21 cellular contexts compared by ENCODE assay signal in genomic region chr7:12643001-12643400, GRCh38. TPM values are rescaled to one million over a fixed set of nuclear protein-coding genes. Genes with fewer than 3 reads are reported as not detected.
A peak's percentile ranks its signal among the peaks of the same experiment; 100 is the strongest.
DNase-seq lines count a peak whose midpoint lies in the region; ATAC-seq, FAIRE-seq and TF ChIP-seq lines count a peak whose summit lies in the region.
"Had no signal": no experiment of that assay in that cellular context is flagged by ENCODE, and none has a peak within 500 bp of the region (broad histone marks: within the 10 kb centered on the region; RNA-seq: fewer than 3 reads in every experiment).

No MANE protein-coding gene starts in this region.

- H3K27ac ChIP-seq in astrocyte (ENCODE audit: low read depth, low read length), result no peak overlapping the region
- H3K27ac ChIP-seq: BLaER1 had no signal

- H3K36me3 Mint-ChIP-seq in astrocyte (ENCODE audit: low read depth, unreplicated experiment), result no peaks in the 10 kb centered on the region
- H3K36me3 Mint-ChIP-seq: CD8-positive, alpha-beta T cell had no signal

- H3K27ac Mint-ChIP-seq in astrocyte (ENCODE audit: unreplicated experiment), result no peak overlapping the region
- H3K27ac Mint-ChIP-seq: CD8-positive, alpha-beta T cell had no signal

- H3K9me3 ChIP-seq in astrocyte (ENCODE audit: insufficient read depth, low read depth, low read length), result no peaks in the 10 kb centered on the region
- H3K9me3 ChIP-seq: BLaER1, HAP-1 had no signal

- H3K9me3 Mint-ChIP-seq in astrocyte (ENCODE audit: unreplicated experiment), result peaks cover 3% of the 10 kb centered on the region
- H3K9me3 Mint-ChIP-seq: CD8-positive, alpha-beta T cell had no signal

- H3K4me1 Mint-ChIP-seq in astrocyte (ENCODE audit: low read depth, unreplicated experiment), result peaks cover 15% of the 10 kb centered on the region

- FAIRE-seq in astrocyte (lab: Jason Lieb, UNC), result no peak
- no peak for FAIRE-seq in GM12892 (lab: Jason Lieb, UNC)
- FAIRE-seq: D721Med, G401.6, GM12878 had no signal

- no peak for TF ChIP-seq POLR2A in GM12892 (IDR thresholded peaks at IDR 0.05; ENCODE audit: low read depth, low read length)

- H4K20me1 ChIP-seq in astrocyte (ENCODE audit: insufficient read depth, low read length), result no peaks in the 10 kb centered on the region
- H4K20me1 ChIP-seq: BLaER1 had no signal

- H3K79me2 ChIP-seq in astrocyte (ENCODE audit: insufficient read depth, low read length), result no peaks in the 10 kb centered on the region

- TF ChIP-seq CTCF in astrocyte (IDR thresholded peaks at IDR 0.05; ENCODE audit: insufficient read depth, low read depth, low read length), result no peak
- no peak for TF ChIP-seq CTCF in fibroblast of the aortic adventitia (IDR thresholded peaks at IDR 0.05; ENCODE audit: insufficient read depth, low read length)

- no peak for ATAC-seq in HG02981 (IDR thresholded peaks at IDR 0.05; ENCODE audit: unreplicated experiment)
- ATAC-seq in GM18517 (IDR thresholded peaks at IDR 0.05; ENCODE audit: unreplicated experiment), result no peak
- no peak for ATAC-seq in GM19395 (IDR thresholded peaks at IDR 0.05; ENCODE audit: unreplicated experiment)
- ATAC-seq: CD8-positive, alpha-beta T cell; PC-3 had no signal

- H3K36me3 ChIP-seq in astrocyte (ENCODE audit: insufficient read depth, low read length), result no peaks in the 10 kb centered on the region
- H3K36me3 ChIP-seq: BLaER1, HAP-1 had no signal

- DNase-seq in EL (peak; percentile 34), astrocyte (ENCODE audit: low read depth) (peak; percentile 54), fibroblast of the aortic adventitia (ENCODE audit: low read depth) (peak; percentile 20), GM12892 (ENCODE audit: insufficient read length) (no peak)
- DNase-seq: ACHN; CD8-positive, alpha-beta T cell; DMS79; KG1; NCI-H1436 treated with DMSO at 0.1 percent for 48 hours; NCI-H2081; NCI-H510A; NCI-H82; PC-3 had no signal

- H3K27me3 Mint-ChIP-seq in astrocyte (ENCODE audit: low read depth, unreplicated experiment), result no peaks in the 10 kb centered on the region

- H3K9ac ChIP-seq in astrocyte (ENCODE audit: low read length), result no peak overlapping the region
- H3K9ac ChIP-seq: BLaER1 had no signal

- H3K4me3 Mint-ChIP-seq in astrocyte (ENCODE audit: unreplicated experiment), result no peak overlapping the region
- H3K4me3 Mint-ChIP-seq: CD8-positive, alpha-beta T cell had no signal

- peaks cover 19% of the 10 kb centered on the region for H3K4me1 ChIP-seq in astrocyte (ENCODE audit: insufficient read depth, low read length)
- H3K4me1 ChIP-seq: BLaER1 had no signal

- peaks cover 2% of the 10 kb centered on the region for H3K27me3 ChIP-seq in astrocyte (ENCODE audit: insufficient read depth, low read length)
- H3K27me3 ChIP-seq: BLaER1 had no signal

- peak overlapping the region; percentile 9 for H3K4me2 ChIP-seq in astrocyte (ENCODE audit: low read length)
- H3K4me2 ChIP-seq: BLaER1 had no signal

- no peak overlapping the region for H2AFZ ChIP-seq in astrocyte (ENCODE audit: low read depth, low read length)

- H3K4me3 ChIP-seq in astrocyte (ENCODE audit: insufficient read depth, low read depth, low read length), result no peak overlapping the region
- H3K4me3 ChIP-seq in fibroblast of the aortic adventitia (ENCODE audit: low read depth, low read length), result no peak overlapping the region
- H3K4me3 ChIP-seq: BLaER1, GM12878, HAP-1 had no signal

RNA-seq across cellular contexts. Expression of gene ARL4A, which starts 44.4 kb away (rescaled TPM):
- 34.6 and 47.0 TPM in 2 replicates for total RNA-seq in astrocyte
- total RNA-seq in fibroblast of the aortic adventitia (ENCODE audit: low replicate concordance), result 13.2 and 25.8 TPM in 2 replicates
- 2.1 TPM for polyA plus RNA-seq in GM12892 (2012; ENCODE audit: missing spikeins)
